23 cellular contexts compared by ENCODE assay signal in genomic region chr2:234095301-234095700, GRCh38. TPM values are rescaled to one million over a fixed set of nuclear protein-coding genes. Genes with fewer than 3 reads are reported as not detected.
"Had no signal": no experiment of that assay in that cellular context is flagged by ENCODE, and none has a peak within 500 bp of the region (broad histone marks: within the 10 kb centered on the region; RNA-seq: fewer than 3 reads in every experiment).

No MANE protein-coding gene starts in this region.

- H3K36me3 ChIP-seq: adrenal gland, SJCRH30 had no signal

- H3K4me3 ChIP-seq: adrenal gland, SJCRH30 had no signal

- H3K27me3 ChIP-seq: adrenal gland, SJCRH30 had no signal

- H3K27ac ChIP-seq: adrenal gland, RWPE1, SJCRH30 had no signal

- H3K4me1 ChIP-seq: SJCRH30 had no signal

- H3K9me3 ChIP-seq: adrenal gland, SJCRH30 had no signal

- DNase-seq: activated CD4-positive, alpha-beta T cell treated with anti-CD3 and anti-CD28 coated beads for 4 hours; activated CD8-positive, alpha-beta memory T cell treated with anti-CD3 and anti-CD28 coated beads, Interleukin-2, amount 50 U/mL, for 48 hours; activated CD8-positive, alpha-beta T cell treated with anti-CD3 and anti-CD28 coated beads for 36 hours; activated naive CD4-positive, alpha-beta T cell treated with anti-CD3 and anti-CD28 coated beads, Interleukin-2, amount 50 U/mL, for 16 hours; activated naive CD8-positive, alpha-beta T cell treated with anti-CD3 and anti-CD28 coated beads, Interleukin-2, amount 10 ng/mL, durations not matched to agents 7 days and 5 days; activated T-cell treated with anti-CD3 and anti-CD28 coated beads, Interleukin-2, amount 50 U/mL, for 1 hour; adrenal gland; anterior cingulate cortex; cerebellar nuclear complex; KG1; MV-4-11; NCI-H1092 treated with DMSO at 0.1 percent for 48 hours; NCI-H1930; NCI-H446 treated with DMSO at 0.1 percent for 48 hours; NCI-H524 treated with DMSO at 0.1 percent for 48 hours; NCI-H774; NK-92 treated with Interleukin-12 subunit alpha and Interleukin-12 subunit beta, amount 100 ng/mL, for 24 hours; OCI-M1; Right ventricle myocardium superior; SJCRH30 had no signal

RNA-seq across cellular contexts. Expression of gene SPP2, which starts 44.8 kb away (rescaled TPM):
- total RNA-seq: activated CD8-positive, alpha-beta T cell treated with anti-CD3 and anti-CD28 coated beads for 36 hours; activated naive CD8-positive, alpha-beta T cell treated with anti-CD3 and anti-CD28 coated beads, Interleukin-2, amount 10 ng/mL, durations not matched to agents 7 days and 5 days; adrenal gland; cardiac septum; MCF 10A; Right ventricle myocardium superior had no signal
